Comparison of ENCODE assay signal across 1 cellular context in genomic region chr7:102390697-102391484, GRCh38.
A peak's percentile ranks its signal among the peaks of the same experiment; 100 is the strongest.
TF ChIP-seq lines count a peak whose summit lies in the region.

No MANE protein-coding gene starts in this region.

TF ChIP-seq in HCT116, 20 proteins besides CTCF, POLR2A, EP300 and RAD21:
- TF ChIP-seq EZH2 (IDR thresholded peaks at IDR 0.05), result no peak
- peak; percentile 14 for TF ChIP-seq TCF7L2 (IDR thresholded peaks at IDR 0.05; ENCODE audit: borderline replicate concordance, extremely low read depth, insufficient read depth, insufficient read length)
- TF ChIP-seq MAX (IDR thresholded peaks at IDR 0.05), result no peak
- TF ChIP-seq EZH2phosphoT487 (IDR thresholded peaks at IDR 0.05; ENCODE audit: borderline replicate concordance), result no peak
TF ChIP-seq in HCT116: peak in this region for 1.
